ENCODE assay signal across 24 cellular contexts in the genomic region with DNA sequence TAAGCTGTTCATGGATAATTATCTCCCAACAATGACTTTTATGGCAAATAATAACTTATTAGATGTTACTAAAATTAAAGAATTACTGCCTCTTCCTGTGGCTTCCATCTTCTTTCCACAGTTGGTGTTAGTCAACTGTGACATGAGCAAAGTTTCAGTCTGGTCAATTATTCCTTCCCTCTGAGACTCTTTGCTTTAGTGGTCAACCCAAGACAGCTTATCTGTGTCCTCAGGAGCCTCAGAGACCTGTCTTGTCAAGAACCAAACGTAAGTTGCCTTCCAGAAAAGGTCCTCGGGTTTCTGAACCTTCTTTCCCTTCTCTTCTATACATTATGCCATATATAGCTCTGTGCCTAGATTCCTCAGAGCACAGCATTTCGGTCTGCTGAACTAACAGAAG.
"Had no signal": no experiment of that assay in that cellular context is flagged by ENCODE, and none has a peak within 500 bp of the region (broad histone marks: within the 10 kb centered on the region; RNA-seq: fewer than 3 reads in every experiment).

No MANE protein-coding gene starts in this region.

- H3K27me3 ChIP-seq: brain microvascular endothelial cell, dorsolateral prefrontal cortex, esophagus squamous epithelium, gastroesophageal sphincter had no signal

- H3K4me1 ChIP-seq: esophagus squamous epithelium, gastroesophageal sphincter, heart right ventricle had no signal

- H3K4me3 ChIP-seq: coronary artery, dorsolateral prefrontal cortex, esophagus squamous epithelium, gastroesophageal sphincter, heart right ventricle had no signal

- H3K9me3 ChIP-seq: esophagus squamous epithelium, gastroesophageal sphincter had no signal

- ATAC-seq: activated CD4-positive, alpha-beta T cell treated with anti-CD3 and anti-CD28 coated beads for 36 hours; activated T-cell treated with anti-CD3 and anti-CD28 coated beads, Interleukin-2, amount 50 U/mL, for 4 hours; activated T-helper 17 cell treated with anti-CD3 and anti-CD28 coated beads, Interleukin-2, amount 50 U/mL, for 72 hours; effector memory CD8-positive, alpha-beta T cell; gastroesophageal sphincter; heart right ventricle had no signal

- H3K36me3 ChIP-seq: brain microvascular endothelial cell, esophagus squamous epithelium, gastroesophageal sphincter, heart right ventricle had no signal

- DNase-seq: activated CD4-positive, alpha-beta memory T cell treated with anti-CD3 and anti-CD28 coated beads, Interleukin-2, amount 10 ng/mL, durations not matched to agents 7 days and 5 days; activated CD4-positive, alpha-beta T cell treated with anti-CD3 and anti-CD28 coated beads for 36 hours; activated CD4-positive, alpha-beta T cell treated with anti-CD3 and anti-CD28 coated beads, Interleukin-2, amount 10 ng/mL, durations not matched to agents 24 days and 14 days; activated CD4-positive, alpha-beta T cell treated with anti-CD3 and anti-CD28 coated beads, Interleukin-2, amount 50 U/mL, for 4 hours; activated CD4-positive, CD25-positive, alpha-beta regulatory T cell; activated CD4-positive, CD25-positive, alpha-beta regulatory T cell treated with anti-CD3 and anti-CD28 coated beads, Interleukin-2, amount 50 U/mL, for 72 hours; activated effector memory CD4-positive, alpha-beta T cell treated with Interleukin-2 at 50 U/mL for 16 hours; activated gamma-delta T cell treated with Interleukin-2 at 50 U/mL for 16 hours; activated naive CD4-positive, alpha-beta T cell treated with anti-CD3 and anti-CD28 coated beads, Interleukin-2, amount 50 U/mL, for 16 hours; activated naive CD4-positive, alpha-beta T cell treated with Interleukin-2 at 50 U/mL for 16 hours; activated T-cell treated with anti-CD3 and anti-CD28 coated beads, Interleukin-2, amount 50 U/mL, for 4 hours; amniotic stem cell; anterior cingulate cortex; brain microvascular endothelial cell; dorsolateral prefrontal cortex; effector memory CD8-positive, alpha-beta T cell; erythroblast; esophagus squamous epithelium; foreskin melanocyte; heart right ventricle; T-helper 2 cell had no signal

- H3K27ac ChIP-seq: brain microvascular endothelial cell, coronary artery, dorsolateral prefrontal cortex, esophagus squamous epithelium, gastroesophageal sphincter, heart right ventricle had no signal
